In genomic region chr1:239920214-239920613, GRCh38 we compare ENCODE assay signal across 2 cellular contexts.
TF ChIP-seq lines count a peak whose summit lies in the region.

No MANE protein-coding gene starts in this region.

TF ChIP-seq in HEK293, 187 proteins besides CTCF, POLR2A, EP300 and RAD21 (continued from another document):
- TF ChIP-seq PBX3 (CRISPR knock-in tag; IDR thresholded peaks at IDR 0.05) (no peak), ZNF629 (tag by site-specific recombination; IDR thresholded peaks at IDR 0.05) (no peak), ZNF366 (tag by site-specific recombination; conservative IDR thresholded peaks at IDR 0.05) (peak; percentile 81)
TF ChIP-seq in HEK293: peak in this region for 2.

TF ChIP-seq in H1, 55 proteins besides CTCF, POLR2A, EP300 and RAD21 (continued from another document):
- no peak for TF ChIP-seq HDAC6 (IDR thresholded peaks at IDR 0.05; ENCODE audit: low read depth, low read length)
- TF ChIP-seq CBX8 (IDR thresholded peaks at IDR 0.05; ENCODE audit: borderline replicate concordance, low read depth, low read length): no peak
TF ChIP-seq in H1: peak in this region for 0.
